ENCODE assay signal across 28 cellular contexts in the genomic region with DNA sequence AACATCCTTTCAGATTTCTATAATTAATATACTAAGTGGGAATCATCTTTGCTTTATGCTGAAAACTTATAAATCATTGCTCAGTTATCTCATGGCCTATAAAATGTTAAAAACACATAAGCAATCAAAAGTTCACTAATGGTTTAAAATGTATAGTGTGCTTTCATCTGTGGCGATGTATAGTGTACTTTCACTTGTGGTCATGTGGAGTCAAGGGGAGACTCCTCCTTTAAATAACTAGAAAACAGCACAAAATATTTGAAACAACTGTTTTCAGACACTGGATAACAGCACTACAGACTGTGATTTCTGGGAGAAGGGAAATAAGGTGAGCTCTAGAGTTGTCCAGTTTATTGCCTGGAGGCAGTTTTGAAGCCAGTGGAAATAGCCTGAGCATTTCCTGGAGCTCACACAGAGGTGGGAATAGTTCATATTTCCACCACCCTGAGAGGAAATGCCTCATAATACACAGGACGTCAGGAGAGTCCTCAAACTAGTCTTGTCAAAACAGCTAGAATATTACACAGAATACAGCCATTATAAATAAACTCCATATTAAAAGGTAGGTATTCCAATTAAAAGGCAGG.
DNase-seq lines count a peak whose midpoint lies in the region; ATAC-seq and TF ChIP-seq lines count a peak whose summit lies in the region.
"Had no signal": no experiment of that assay in that cellular context is flagged by ENCODE, and none has a peak within 500 bp of the region (broad histone marks: within the 10 kb centered on the region; RNA-seq: fewer than 3 reads in every experiment).

No MANE protein-coding gene starts in this region.

- H3K4me1 Mint-ChIP-seq in osteocyte (ENCODE audit: unreplicated experiment), result peaks cover 38% of the 10 kb centered on the region
- H3K4me1 Mint-ChIP-seq: CD8-positive, alpha-beta memory T cell; nephron; T-cell had no signal

- H3K9me3 Mint-ChIP-seq in osteocyte (ENCODE audit: unreplicated experiment), result no peaks in the 10 kb centered on the region
- H3K9me3 Mint-ChIP-seq: activated naive CD4-positive, alpha-beta T cell treated with anti-CD3 and anti-CD28 coated beads for 36 hours; mesothelial cell of epicardium; T-cell had no signal

- H3K27me3 Mint-ChIP-seq in osteocyte (ENCODE audit: unreplicated experiment), result no peaks in the 10 kb centered on the region
- H3K27me3 Mint-ChIP-seq: T-cell had no signal

- no TSS peak for BruUV-seq in PC-3 (replicated peaks; lab: Mats Ljungman, UMichigan)

- H3K27ac ChIP-seq in PC-3 (ENCODE audit: low read length), result no peak overlapping the region
- no peak overlapping the region for H3K27ac ChIP-seq in gastroesophageal sphincter
- H3K27ac ChIP-seq: heart left ventricle, HL-60, pancreas, transverse colon had no signal

- H3K4me2 ChIP-seq in PC-3 (ENCODE audit: low read length), result no peak overlapping the region

- H3K9ac ChIP-seq in PC-3 (ENCODE audit: low read length), result no peak overlapping the region

- TF ChIP-seq EP300 in gastroesophageal sphincter (IDR thresholded peaks at IDR 0.05), result no peak

- H3K9me3 ChIP-seq in PC-3 (ENCODE audit: low read length) (no peaks in the 10 kb centered on the region), gastroesophageal sphincter (peaks cover 0 to 9% (median 0%) of the 10 kb centered on the region in 3 donors)
- H3K9me3 ChIP-seq: pancreas, transverse colon had no signal

- H3K4me3 ChIP-seq in PC-3 (ENCODE audit: low read length), result no peak overlapping the region
- no peak overlapping the region for H3K4me3 ChIP-seq in gastroesophageal sphincter
- H3K4me3 ChIP-seq: heart left ventricle, pancreas, transverse colon had no signal

- POLR2A ChIA-PET in PC-3 (lab: Charles Lee; ENCODE audit: unreplicated experiment), result no interaction called here

- H3K4me3 Mint-ChIP-seq in osteocyte (ENCODE audit: unreplicated experiment), result no peak overlapping the region
- H3K4me3 Mint-ChIP-seq: activated CD8-positive, alpha-beta T cell treated with anti-CD3 and anti-CD28 coated beads, Interleukin-2, amount 10 ng/mL, durations not matched to agents 7 days and 5 days; activated naive CD4-positive, alpha-beta T cell treated with anti-CD3 and anti-CD28 coated beads for 36 hours; CD8-positive, alpha-beta memory T cell; endodermal cell; mesothelial cell of epicardium; nephron; T-cell had no signal

- TF ChIP-seq CTCF in PC-3 (conservative IDR thresholded peaks at IDR 0.05; ENCODE audit: low read depth, low read length), result no peak
- TF ChIP-seq CTCF in osteocyte (IDR thresholded peaks at IDR 0.05), result no peak
- no peak for TF ChIP-seq CTCF in gastroesophageal sphincter (IDR thresholded peaks at IDR 0.05)

- whole genome bisulfite sequencing in gastroesophageal sphincter (ENCODE audit: low coverage in 1 of 2), 2 donors, result 80 to 100% methylated on average over 1 to 2 of the region's 2 CpGs

- H3K27me3 ChIP-seq in PC-3 (ENCODE audit: low read length) (no peaks in the 10 kb centered on the region), gastroesophageal sphincter (no peaks in the 10 kb centered on the region)
- H3K27me3 ChIP-seq: heart left ventricle, pancreas, transverse colon had no signal

- CTCF ChIA-PET in PC-3 (lab: Charles Lee), result no interaction called here

- H3K27ac Mint-ChIP-seq in osteocyte (ENCODE audit: unreplicated experiment), result peak overlapping the region; percentile 39
- H3K27ac Mint-ChIP-seq: activated CD8-positive, alpha-beta T cell treated with anti-CD3 and anti-CD28 coated beads, Interleukin-2, amount 10 ng/mL, durations not matched to agents 7 days and 5 days; activated naive CD4-positive, alpha-beta T cell treated with anti-CD3 and anti-CD28 coated beads for 36 hours; CD8-positive, alpha-beta memory T cell; endodermal cell; mesothelial cell of epicardium; nephron; T-cell had no signal

- H3K79me2 ChIP-seq in PC-3 (ENCODE audit: low read length), result no peaks in the 10 kb centered on the region

- H2AFZ ChIP-seq in PC-3 (ENCODE audit: low read length), result no peak overlapping the region

- H3K36me3 Mint-ChIP-seq in osteocyte (ENCODE audit: unreplicated experiment), result peaks cover 18% of the 10 kb centered on the region

- H3K4me1 ChIP-seq in PC-3 (ENCODE audit: insufficient read depth, low read length) (no peaks in the 10 kb centered on the region), gastroesophageal sphincter (no peaks in the 10 kb centered on the region)
- H3K4me1 ChIP-seq: pancreas, transverse colon had no signal

- intact Hi-C loops in PC-3 (cut with micrococcal nuclease), result no loop called here

- no peaks in the 10 kb centered on the region for H3K9me2 ChIP-seq in PC-3 (replicated peaks; ENCODE audit: low read length)

- H3F3A ChIP-seq in PC-3 (ENCODE audit: low read length, unreplicated experiment), result no peaks in the 10 kb centered on the region

- peak; percentile 53 for ATAC-seq in GM18868 (IDR thresholded peaks at IDR 0.05; ENCODE audit: unreplicated experiment)
- ATAC-seq in PC-3, result peak; percentile 70
- ATAC-seq in gastroesophageal sphincter, result no peak
- ATAC-seq: activated CD8-positive, alpha-beta T cell treated with anti-CD3 and anti-CD28 coated beads, Interleukin-2, amount 10 ng/mL, durations not matched to agents 7 days and 5 days; left lobe of liver; pancreas; sciatic nerve; T-cell had no signal

- no peak for TF ChIP-seq POLR2A in gastroesophageal sphincter (IDR thresholded peaks at IDR 0.05)

- H4K20me1 ChIP-seq in PC-3 (ENCODE audit: low read length), result no peaks in the 10 kb centered on the region

- H3K36me3 ChIP-seq in PC-3 (ENCODE audit: low read depth, low read length) (no peaks in the 10 kb centered on the region), gastroesophageal sphincter (peaks cover 0 to 59% of the 10 kb centered on the region in 2 donors)

- DNase-seq in PC-3 (peak; percentile 8), cerebellar cortex (ENCODE audit: low spot score) (peak; percentile 29), osteocyte (ENCODE audit: extremely low spot score, unreplicated experiment) (no peak), activated T-cell treated with anti-CD3 and anti-CD28 coated beads for 4 hours (no peak), GM19238 (ENCODE audit: insufficient read length, low spot score) (no peak)
- DNase-seq: activated CD4-positive, alpha-beta T cell treated with anti-CD3 and anti-CD28 coated beads for 1 hour; activated CD8-positive, alpha-beta T cell treated with anti-CD3 and anti-CD28 coated beads, Interleukin-2, amount 10 ng/mL, durations not matched to agents 7 days and 5 days; activated naive CD4-positive, alpha-beta T cell treated with anti-CD3 and anti-CD28 coated beads for 36 hours; activated T-cell treated with anti-CD3 and anti-CD28 coated beads, Interleukin-2, amount 50 U/mL, for 48 hours; AML-193; amygdala; CD8-positive, alpha-beta memory T cell; endodermal cell; heart left ventricle; NCI-H1436 treated with DMSO at 0.1 percent for 48 hours; NCI-H524 treated with DMSO at 0.1 percent for 48 hours; pancreas; SHP77; stimulated activated CD4-positive, alpha-beta T cell treated with anti-CD3 and anti-CD28 coated beads, Interleukin-15, amount 100 ng/mL, for 24 hours; T-cell; transverse colon had no signal

Comparison
In these comparisons a context has a peak if more than half of its experiments do, and no peak if none do; other contexts are left out.
1. DNase-seq: peak in PC-3 (single experiment) and cerebellar cortex (single experiment); none in osteocyte (single experiment), activated T-cell treated with anti-CD3 and anti-CD28 coated beads for 4 hours (single experiment) and GM19238 (single experiment).